In genomic region chr10:75464478-75465090, GRCh38 we compare ENCODE assay signal across 2 cellular contexts.
TF ChIP-seq lines count a peak whose summit lies in the region.

No MANE protein-coding gene starts in this region.

TF ChIP-seq in SK-N-SH, 30 proteins besides CTCF, POLR2A, EP300 and RAD21 (continued from another document):
- TF ChIP-seq PBX3 (IDR thresholded peaks at IDR 0.05) = no peak
- TF ChIP-seq RXRA (IDR thresholded peaks at IDR 0.05; ENCODE audit: borderline replicate concordance, low read depth) = no peak
- TF ChIP-seq FOXM1 (IDR thresholded peaks at IDR 0.05; ENCODE audit: low read depth) = no peak
TF ChIP-seq in SK-N-SH: peak in this region for 0.

TF ChIP-seq in SK-N-SH treated with all-trans-retinoic acid at 6 μM for 48 hours, 23 proteins besides CTCF, POLR2A, EP300 and RAD21 (continued from another document):
- TF ChIP-seq CREB5 (CRISPR knock-in tag; IDR thresholded peaks at IDR 0.05; ENCODE audit: low read depth) (no peak), ISL1 (CRISPR knock-in tag; IDR thresholded peaks at IDR 0.05) (no peak), TOX (CRISPR knock-in tag; IDR thresholded peaks at IDR 0.05; ENCODE audit: borderline replicate concordance) (no peak), POU6F1 (CRISPR knock-in tag; IDR thresholded peaks at IDR 0.05; ENCODE audit: borderline replicate concordance, low read depth) (no peak), ZNF70 (CRISPR knock-in tag; IDR thresholded peaks at IDR 0.05) (no peak), GLIS3 (CRISPR knock-in tag; IDR thresholded peaks at IDR 0.05) (no peak), ZNF565 (CRISPR knock-in tag; conservative IDR thresholded peaks at IDR 0.05; ENCODE audit: low read depth) (no peak), TCF4 (CRISPR knock-in tag; IDR thresholded peaks at IDR 0.05; ENCODE audit: borderline replicate concordance) (no peak), PPARA (CRISPR knock-in tag; IDR thresholded peaks at IDR 0.05; ENCODE audit: borderline replicate concordance) (no peak), RARB (CRISPR knock-in tag; IDR thresholded peaks at IDR 0.05) (no peak)
